8 cellular contexts compared by ENCODE assay signal in the genomic region with DNA sequence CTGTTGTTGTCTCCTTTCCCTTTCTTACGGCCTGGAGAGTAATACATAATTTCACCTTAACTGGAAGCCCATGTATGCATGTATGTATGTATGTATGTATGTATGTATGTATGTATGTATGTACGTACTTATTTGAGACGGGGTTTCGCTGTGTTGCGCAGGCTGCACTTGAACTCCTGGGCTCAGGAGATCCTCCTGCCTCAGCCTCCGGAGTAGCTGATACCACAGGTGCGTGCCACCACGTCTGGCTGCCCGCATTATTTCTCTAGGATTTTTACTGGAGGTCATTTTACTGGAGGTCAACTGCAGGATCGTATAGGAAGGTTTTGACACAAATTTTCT. TPM values are rescaled to one million over a fixed set of nuclear protein-coding genes. Genes with fewer than 3 reads are reported as not detected.
DNase-seq lines count a peak whose midpoint lies in the region; ATAC-seq, FAIRE-seq and TF ChIP-seq lines count a peak whose summit lies in the region.

No MANE protein-coding gene starts in this region.

- peaks cover 11% of the 10 kb centered on the region for H3K79me2 ChIP-seq in HepG2 (ENCODE audit: insufficient read depth, low read length)

- peak overlapping the region; percentile 25; the same call in 1 of the 2 replicates for H3K9ac ChIP-seq in HepG2 (ENCODE audit: insufficient read depth, low read depth, low read length)

- 47 to 58% (median 52%) methylated on average over 10 of the region's 10 CpGs for WGBS in heart left ventricle, 4 donors
- 5% methylated on average over 10 of the region's 10 CpGs for WGBS in HepG2 (ENCODE audit: low lambda C conversion rate)

- H3K36me3 ChIP-seq in heart left ventricle (peaks cover 0 to 29% (median 26%) of the 10 kb centered on the region in 9 donors), HepG2 (replicated peaks in 1 of 2; ENCODE audit: control insufficient read depth in 1 of 2, insufficient read depth in 2 of 2, low read length in 2 of 2) (peaks cover 8 to 16% of the 10 kb centered on the region in 2 experiments; a peak in 4 of 5 replicates), tibial artery (peaks cover 17 to 27% (median 21%) of the 10 kb centered on the region in 3 donors)

- TF ChIP-seq POLR2A in heart left ventricle (IDR thresholded peaks at IDR 0.05) (no peak), HepG2 (IDR thresholded peaks at IDR 0.05; ENCODE audit: insufficient read depth in 1 of 2, low read depth in 2 of 2, low read length in 2 of 2) (no peak), GM18505 (IDR thresholded peaks at IDR 0.05; ENCODE audit: borderline replicate concordance, extremely low read depth, insufficient read depth, insufficient read length) (no peak)

- in situ Hi-C loops in HepG2 (cut with HindIII; ENCODE audit: extremely low pct_ligation_motif_present, low pct_unique_long_range_greater_than_20kb): no loop called here

- peaks cover 0 to 4% (median 0%) of the 10 kb centered on the region in 12 donors for H3K9me3 ChIP-seq in heart left ventricle
- H3K9me3 ChIP-seq in HepG2 (ENCODE audit: low read length): no peaks in the 10 kb centered on the region
- H3K9me3 ChIP-seq in tibial artery: no peaks in the 10 kb centered on the region

- no peaks in the 10 kb centered on the region for H4K20me1 ChIP-seq in HepG2 (ENCODE audit: insufficient read depth, low read length)

- CTCF ChIA-PET in HepG2 (lab: Yijun Ruan, JAX; ENCODE audit: low intra/inter-chr PET ratio, low total read pairs): interaction anchor here (1.6 to 2.0 kb wide), 2 partner anchors 61 to 110 kb away, joined by 6 read pairs; partner anchors contain the start of gene B4GALNT1

- POLR2A ChIA-PET in HepG2 (lab: Yijun Ruan, JAX): interaction anchor here (0.8 to 1.8 kb wide), 5 partner anchors 33 to 113 kb away, joined by 3 to 5 read pairs (median 3); partner anchors contain the start of genes CDK4 and DTX3

- no peak for TF ChIP-seq CTCF in heart left ventricle (IDR thresholded peaks at IDR 0.05)
- TF ChIP-seq CTCF in HepG2 (CRISPR knock-in tag; IDR thresholded peaks at IDR 0.05): no peak
- no peak for TF ChIP-seq CTCF in tibial artery (IDR thresholded peaks at IDR 0.05)

- peak overlapping the region; percentile 75 for H3K4me2 ChIP-seq in HepG2 (ENCODE audit: low read depth, low read length)

- peak overlapping the region in 9 of 12 donors; percentile 22 to 96 (median 89) for H3K4me3 ChIP-seq in heart left ventricle
- H3K4me3 ChIP-seq in HepG2 (replicated peaks in 1 of 3; ENCODE audit: insufficient read depth in 1 of 3, low read depth in 2 of 3, low read length in 3 of 3): peak overlapping the region; percentile 29 to 53 (median 44); a peak in 5 of 6 replicates
- H3K4me3 ChIP-seq in tibial artery: peak overlapping the region; percentile 81 to 86

- H3K27ac ChIP-seq in heart left ventricle (peak overlapping the region in 6 of 12 donors; percentile 19 to 64 (median 40)), HepG2 (ENCODE audit: extremely low read length, insufficient read depth, low read length) (no peak overlapping the region), tibial artery (peak overlapping the region in 1 of 2 donors; percentile 14)

- no peak for TF ChIP-seq EP300 in HepG2 (IDR thresholded peaks at IDR 0.05; ENCODE audit: low read depth in 2 of 2, low read length in 2 of 2)
- no peak for TF ChIP-seq EP300 in HepG2 (CRISPR knock-in tag; IDR thresholded peaks at IDR 0.05; ENCODE audit: borderline replicate concordance)

- intact Hi-C loops in heart left ventricle (cut with DNase I): loop anchor here in 3 of 10 donors (5.0 to 10.0 kb wide), 3 partner anchors 59 to 111 kb away; partner anchors contain the start of gene CDK4 (in 1 of the 3)
- intact Hi-C loops in Right ventricle myocardium inferior (cut with DNase I): no loop called here
- intact Hi-C loops in HepG2 (cut with micrococcal nuclease; ENCODE audit: unreplicated experiment): loop anchor here (1.0 to 5.0 kb wide), 3 partner anchors 44 to 114 kb away; partner anchors contain the start of genes AGAP2 and B4GALNT1
- intact Hi-C loops in tibial artery (cut with DNase I; ENCODE audit: low total_unique reads): loop anchor here (5.0 kb wide), 1 partner anchor 61 kb away; the partner anchor contains the start of gene B4GALNT1

- peak; percentile 15 for FAIRE-seq in HepG2 (lab: Jason Lieb, UNC)

- peak overlapping the region; percentile 66 for H2AFZ ChIP-seq in HepG2 (ENCODE audit: low read length)

- H3K27me3 ChIP-seq in heart left ventricle: peaks cover 0 to 4% (median 0%) of the 10 kb centered on the region in 9 donors
- no peaks in the 10 kb centered on the region for H3K27me3 ChIP-seq in HepG2 (ENCODE audit: control insufficient read depth in 1 of 2, insufficient read depth in 2 of 2, low read length in 2 of 2)
- H3K27me3 ChIP-seq in tibial artery: peaks cover 0 to under 1% of the 10 kb centered on the region in 2 donors

- H3K4me1 ChIP-seq in heart left ventricle: peaks cover 0 to 15% (median 10%) of the 10 kb centered on the region in 12 donors
- H3K4me1 ChIP-seq in HepG2 (ENCODE audit: insufficient read depth, low read length): peaks cover 42% of the 10 kb centered on the region
- H3K4me1 ChIP-seq in tibial artery: peaks cover 0 to 13% (median 11%) of the 10 kb centered on the region in 4 donors

- ATAC-seq in heart left ventricle (peak in 1 of 4 donors; percentile 1), Right ventricle myocardium inferior (no peak), SK-N-SH treated with all-trans-retinoic acid at 6 μM for 48 hours (peak; percentile 1; the same call in 1 of the 3 replicates), HepG2 (peak; percentile 22), GM18505 (IDR thresholded peaks at IDR 0.05; ENCODE audit: unreplicated experiment) (no peak)

- no TSS peak for BruUV-seq in HepG2 (replicated peaks; lab: Mats Ljungman, UMichigan)

- DNase-seq in heart left ventricle (no peak), Right ventricle myocardium inferior (ENCODE audit: missing footprints) (no peak), HepG2 (ENCODE audit: low spot score) (no peak), tibial artery (no peak), iPS-NIHi7 (ENCODE audit: extremely low spot score) (no peak), NCI-H146 treated with DMSO at 0.1 percent for 48 hours (lab: John Stamatoyannopoulos, UW; ENCODE audit: unreplicated experiment) (no peak)

- no peak for TF ChIP-seq RAD21 in HepG2 (CRISPR knock-in tag; IDR thresholded peaks at IDR 0.05)

RNA-seq across cellular contexts. Expression of gene OS9, which starts 0.6 kb away (rescaled TPM):
- total RNA-seq in heart left ventricle: 100 to 1,000 TPM in 7 of 9 donors, 10 to 100 TPM in 2; 93.4 to 188 (median 130) TPM
- 100 to 1,000 TPM in 1 of 2 donors, 10 to 100 TPM in 1; 89.4 to 196 TPM for polyA plus RNA-seq in heart left ventricle
- 110 TPM for total RNA-seq in Right ventricle myocardium inferior
- 51.7 and 156 TPM in 2 replicates for total RNA-seq in HepG2 (2016; rRNA removed; fragmentation: Illumina TruSeq; extraction: Trizol)
- 9.7 and 14.0 TPM in 2 replicates for total RNA-seq in HepG2 (2016; cell fraction: cytosol; rRNA removed; fragmentation: Illumina TruSeq; extraction: Trizol; ENCODE audit: low read depth)
- 45.5 and 158 TPM in 2 replicates for total RNA-seq in HepG2 (2016; cell fraction: insoluble cytoplasmic fraction; rRNA removed; fragmentation: Illumina TruSeq; extraction: Trizol)
- total RNA-seq in HepG2 (2016; cell fraction: membrane; rRNA removed; fragmentation: Illumina TruSeq; extraction: Trizol): 18.9 and 21.2 TPM in 2 replicates
- total RNA-seq in HepG2 (2016; cell fraction: nucleus; rRNA removed; fragmentation: Illumina TruSeq; extraction: Trizol): 130 and 161 TPM in 2 replicates
- polyA plus RNA-seq in HepG2 (2011; rRNA removed): 206 and 225 TPM in 2 replicates
- polyA plus RNA-seq in HepG2 (2011; cell fraction: cytosol; rRNA removed): 288 and 386 TPM in 2 replicates
- polyA plus RNA-seq in HepG2 (2011; cell fraction: nucleus; rRNA removed): 254 and 282 TPM in 2 replicates
- 177 and 188 TPM in 2 replicates for polyA plus RNA-seq in HepG2 (2012)
- 9.4 and 11.6 TPM in 2 replicates for polyA plus RNA-seq in HepG2 (2016; cell fraction: cytosol; fragmentation: Illumina TruSeq; extraction: Trizol; ENCODE audit: low read depth)
- polyA plus RNA-seq in HepG2 (2016; cell fraction: insoluble cytoplasmic fraction; fragmentation: Illumina TruSeq; extraction: Trizol; ENCODE audit: low read depth): 41.1 and 49.4 TPM in 2 replicates
- 15.1 and 21.0 TPM in 2 replicates for polyA plus RNA-seq in HepG2 (2016; cell fraction: membrane; fragmentation: Illumina TruSeq; extraction: Trizol; ENCODE audit: low read depth)
- 248 and 264 TPM in 2 replicates for polyA plus RNA-seq in HepG2 (2016; cell fraction: nucleus; fragmentation: Illumina TruSeq; extraction: Trizol; ENCODE audit: insufficient read depth, low read depth)
- 114 and 184 TPM in 2 replicates for polyA minus RNA-seq in HepG2 (2011; rRNA and poly(A)+ RNA removed; ENCODE audit: low replicate concordance)
- polyA minus RNA-seq in HepG2 (2011; cell fraction: cytosol; rRNA and poly(A)+ RNA removed): 58.7 and 94.9 TPM in 2 replicates
- polyA minus RNA-seq in HepG2 (2011; cell fraction: nucleus; rRNA and poly(A)+ RNA removed): 80.6 and 98.3 TPM in 2 replicates

RNA-seq across cellular contexts. Expression of gene AGAP2, which starts 45.3 kb away (rescaled TPM):
- total RNA-seq in heart left ventricle (10 to 100 TPM in 2 of 9 donors, 1 to 10 TPM in 7; 4.2 to 12.0 (median 5.5) TPM), Right ventricle myocardium inferior (7.8 TPM), HepG2 (2016; rRNA removed; fragmentation: Illumina TruSeq; extraction: Trizol) (0.38 and 0.81 TPM in 2 replicates)
- polyA plus RNA-seq in heart left ventricle (1 to 10 TPM; 3.9 to 8.6 TPM), HepG2 (2011; rRNA removed) (0.45 and 0.73 TPM in 2 replicates)
- total RNA-seq in HepG2 (2016; cell fraction: cytosol; rRNA removed; fragmentation: Illumina TruSeq; extraction: Trizol; ENCODE audit: low read depth): 0.10 and 0.18 TPM in 2 replicates
- total RNA-seq in HepG2 (2016; cell fraction: insoluble cytoplasmic fraction; rRNA removed; fragmentation: Illumina TruSeq; extraction: Trizol): 0.45 and 0.91 TPM in 2 replicates
- total RNA-seq in HepG2 (2016; cell fraction: membrane; rRNA removed; fragmentation: Illumina TruSeq; extraction: Trizol): 0.24 and 0.49 TPM in 2 replicates
- 0.44 and 0.71 TPM in 2 replicates for total RNA-seq in HepG2 (2016; cell fraction: nucleus; rRNA removed; fragmentation: Illumina TruSeq; extraction: Trizol)
- polyA plus RNA-seq in HepG2 (2011; cell fraction: cytosol; rRNA removed): 0.50 and 0.87 TPM in 2 replicates
- 1.0 and 1.5 TPM in 2 replicates for polyA plus RNA-seq in HepG2 (2011; cell fraction: nucleus; rRNA removed)
- polyA plus RNA-seq in HepG2 (2012): 0.23 and 0.31 TPM in 2 replicates
- polyA plus RNA-seq in HepG2 (2016; cell fraction: cytosol; fragmentation: Illumina TruSeq; extraction: Trizol; ENCODE audit: low read depth): 0.33 and 0.42 TPM in 2 replicates
- 0.57 and 0.95 TPM in 2 replicates for polyA plus RNA-seq in HepG2 (2016; cell fraction: insoluble cytoplasmic fraction; fragmentation: Illumina TruSeq; extraction: Trizol; ENCODE audit: low read depth)
- 0.10 and 0.23 TPM in 2 replicates for polyA plus RNA-seq in HepG2 (2016; cell fraction: membrane; fragmentation: Illumina TruSeq; extraction: Trizol; ENCODE audit: low read depth)
- 0.37 and 1.3 TPM in 2 replicates for polyA plus RNA-seq in HepG2 (2016; cell fraction: nucleus; fragmentation: Illumina TruSeq; extraction: Trizol; ENCODE audit: insufficient read depth, low read depth)
- 0.42 and 0.96 TPM in 2 replicates for polyA minus RNA-seq in HepG2 (2011; rRNA and poly(A)+ RNA removed; ENCODE audit: low replicate concordance)
- 0.70 and 0.79 TPM in 2 replicates for polyA minus RNA-seq in HepG2 (2011; cell fraction: cytosol; rRNA and poly(A)+ RNA removed)
- polyA minus RNA-seq in HepG2 (2011; cell fraction: nucleus; rRNA and poly(A)+ RNA removed): 0.90 and 1.5 TPM in 2 replicates

RNA-seq across cellular contexts. Expression of gene TSPAN31, which starts 51.6 kb away (rescaled TPM):
- total RNA-seq in heart left ventricle (10 to 100 TPM; 27.2 to 59.3 (median 31.4) TPM), Right ventricle myocardium inferior (27.9 TPM), HepG2 (2016; rRNA removed; fragmentation: Illumina TruSeq; extraction: Trizol) (5.4 and 10.4 TPM in 2 replicates)
- polyA plus RNA-seq in heart left ventricle (10 to 100 TPM; 31.1 to 41.2 TPM), HepG2 (2011; rRNA removed) (24.6 and 27.3 TPM in 2 replicates)
- total RNA-seq in HepG2 (2016; cell fraction: cytosol; rRNA removed; fragmentation: Illumina TruSeq; extraction: Trizol; ENCODE audit: low read depth): 3.1 and 3.3 TPM in 2 replicates
- total RNA-seq in HepG2 (2016; cell fraction: insoluble cytoplasmic fraction; rRNA removed; fragmentation: Illumina TruSeq; extraction: Trizol): 7.8 and 11.5 TPM in 2 replicates
- 6.1 and 6.3 TPM in 2 replicates for total RNA-seq in HepG2 (2016; cell fraction: membrane; rRNA removed; fragmentation: Illumina TruSeq; extraction: Trizol)
- total RNA-seq in HepG2 (2016; cell fraction: nucleus; rRNA removed; fragmentation: Illumina TruSeq; extraction: Trizol): 8.7 and 15.1 TPM in 2 replicates
- 19.3 and 22.2 TPM in 2 replicates for polyA plus RNA-seq in HepG2 (2011; cell fraction: cytosol; rRNA removed)
- polyA plus RNA-seq in HepG2 (2011; cell fraction: nucleus; rRNA removed): 26.2 and 31.2 TPM in 2 replicates
- 17.1 and 17.8 TPM in 2 replicates for polyA plus RNA-seq in HepG2 (2012)
- 3.2 and 4.3 TPM in 2 replicates for polyA plus RNA-seq in HepG2 (2016; cell fraction: cytosol; fragmentation: Illumina TruSeq; extraction: Trizol; ENCODE audit: low read depth)
- 6.6 and 6.9 TPM in 2 replicates for polyA plus RNA-seq in HepG2 (2016; cell fraction: insoluble cytoplasmic fraction; fragmentation: Illumina TruSeq; extraction: Trizol; ENCODE audit: low read depth)
- 4.9 and 7.9 TPM in 2 replicates for polyA plus RNA-seq in HepG2 (2016; cell fraction: membrane; fragmentation: Illumina TruSeq; extraction: Trizol; ENCODE audit: low read depth)
- polyA plus RNA-seq in HepG2 (2016; cell fraction: nucleus; fragmentation: Illumina TruSeq; extraction: Trizol; ENCODE audit: insufficient read depth, low read depth): 22.0 and 24.1 TPM in 2 replicates
- 8.6 and 23.9 TPM in 2 replicates for polyA minus RNA-seq in HepG2 (2011; rRNA and poly(A)+ RNA removed; ENCODE audit: low replicate concordance)
- polyA minus RNA-seq in HepG2 (2011; cell fraction: cytosol; rRNA and poly(A)+ RNA removed): 5.8 and 8.3 TPM in 2 replicates
- 14.9 and 21.0 TPM in 2 replicates for polyA minus RNA-seq in HepG2 (2011; cell fraction: nucleus; rRNA and poly(A)+ RNA removed)

RNA-seq across cellular contexts. Expression of gene CDK4, which starts 58.8 kb away (rescaled TPM):
- total RNA-seq in heart left ventricle (10 to 100 TPM; 38.1 to 62.1 (median 50.2) TPM), Right ventricle myocardium inferior (42.3 TPM), HepG2 (2016; rRNA removed; fragmentation: Illumina TruSeq; extraction: Trizol) (209 and 255 TPM in 2 replicates)
- polyA plus RNA-seq in heart left ventricle (10 to 100 TPM; 23.4 to 81.9 TPM), HepG2 (2011; rRNA removed) (171 and 191 TPM in 2 replicates)
- total RNA-seq in HepG2 (2016; cell fraction: cytosol; rRNA removed; fragmentation: Illumina TruSeq; extraction: Trizol; ENCODE audit: low read depth): 114 and 177 TPM in 2 replicates
- total RNA-seq in HepG2 (2016; cell fraction: insoluble cytoplasmic fraction; rRNA removed; fragmentation: Illumina TruSeq; extraction: Trizol): 213 and 245 TPM in 2 replicates
- total RNA-seq in HepG2 (2016; cell fraction: membrane; rRNA removed; fragmentation: Illumina TruSeq; extraction: Trizol): 203 and 282 TPM in 2 replicates
- 105 and 134 TPM in 2 replicates for total RNA-seq in HepG2 (2016; cell fraction: nucleus; rRNA removed; fragmentation: Illumina TruSeq; extraction: Trizol)
- 223 and 255 TPM in 2 replicates for polyA plus RNA-seq in HepG2 (2011; cell fraction: cytosol; rRNA removed)
- polyA plus RNA-seq in HepG2 (2011; cell fraction: nucleus; rRNA removed): 58.2 and 58.6 TPM in 2 replicates
- 68.6 and 92.8 TPM in 2 replicates for polyA plus RNA-seq in HepG2 (2012)
- polyA plus RNA-seq in HepG2 (2016; cell fraction: cytosol; fragmentation: Illumina TruSeq; extraction: Trizol; ENCODE audit: low read depth): 148 and 226 TPM in 2 replicates
- polyA plus RNA-seq in HepG2 (2016; cell fraction: insoluble cytoplasmic fraction; fragmentation: Illumina TruSeq; extraction: Trizol; ENCODE audit: low read depth): 315 and 325 TPM in 2 replicates
- 208 and 297 TPM in 2 replicates for polyA plus RNA-seq in HepG2 (2016; cell fraction: membrane; fragmentation: Illumina TruSeq; extraction: Trizol; ENCODE audit: low read depth)
- polyA plus RNA-seq in HepG2 (2016; cell fraction: nucleus; fragmentation: Illumina TruSeq; extraction: Trizol; ENCODE audit: insufficient read depth, low read depth): 175 and 177 TPM in 2 replicates
- 141 and 375 TPM in 2 replicates for polyA minus RNA-seq in HepG2 (2011; rRNA and poly(A)+ RNA removed; ENCODE audit: low replicate concordance)
- polyA minus RNA-seq in HepG2 (2011; cell fraction: cytosol; rRNA and poly(A)+ RNA removed): 49.7 and 59.9 TPM in 2 replicates
- polyA minus RNA-seq in HepG2 (2011; cell fraction: nucleus; rRNA and poly(A)+ RNA removed): 72.6 and 80.6 TPM in 2 replicates

Comparison
In these comparisons a context has a peak if more than half of its experiments do, and no peak if none do; other contexts are left out.
1. ATAC-seq: peak in SK-N-SH treated with all-trans-retinoic acid at 6 μM for 48 hours (single experiment) and HepG2 (single experiment); none in Right ventricle myocardium inferior (single experiment) and GM18505 (single experiment).
2. Peak in every context shown above with its lines, with median percentiles within 50 percentile points of each other: H3K4me3 ChIP-seq.